In the genomic region with DNA sequence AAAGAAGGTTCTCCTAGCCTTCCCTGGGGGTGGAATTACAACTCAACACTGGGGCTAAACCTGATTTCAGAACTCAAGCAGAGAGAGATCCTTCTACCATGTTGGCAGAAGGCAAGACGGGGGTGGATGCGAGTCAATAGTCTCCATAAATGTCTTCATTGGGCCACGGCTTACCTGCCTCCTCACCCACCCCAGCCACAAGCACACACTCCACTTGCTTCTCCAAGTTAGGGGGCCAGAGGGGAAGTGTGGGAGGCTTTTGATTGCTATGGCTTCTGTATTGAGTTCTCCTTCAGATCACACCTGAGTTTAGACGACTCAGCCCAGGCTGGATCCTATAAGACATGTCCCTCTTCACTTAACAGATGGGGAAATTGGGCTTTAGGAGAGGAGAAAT, we compare ENCODE assay signal across 14 cellular contexts.
DNase-seq lines count a peak whose midpoint lies in the region; ATAC-seq, FAIRE-seq and TF ChIP-seq lines count a peak whose summit lies in the region.
"Had no signal": no experiment of that assay in that cellular context is flagged by ENCODE, and none has a peak within 500 bp of the region (broad histone marks: within the 10 kb centered on the region; RNA-seq: fewer than 3 reads in every experiment).

No MANE protein-coding gene starts in this region.

- H3K4me1 Mint-ChIP-seq in activated T-cell treated with anti-CD3 and anti-CD28 coated beads, Interleukin-2, amount 50 U/mL, for 72 hours (ENCODE audit: low read depth) = peaks cover 17% of the 10 kb centered on the region

- no peak for TF ChIP-seq RAD21 in HepG2 (CRISPR knock-in tag; IDR thresholded peaks at IDR 0.05)

- H3K36me3 ChIP-seq in Panc1 (ENCODE audit: control insufficient read depth, insufficient read depth, low read length) = no peaks in the 10 kb centered on the region
- no peaks in the 10 kb centered on the region for H3K36me3 ChIP-seq in HepG2 (replicated peaks in 1 of 2; ENCODE audit: control insufficient read depth in 1 of 2, insufficient read depth in 2 of 2, low read length in 2 of 2)
- no peaks in the 10 kb centered on the region for H3K36me3 ChIP-seq in osteoblast (ENCODE audit: insufficient read depth, low read length)
- H3K36me3 ChIP-seq: left lung, SJSA1, upper lobe of left lung had no signal

- peak overlapping the region; percentile 50; the same call in 1 of the 2 replicates for H3K9ac ChIP-seq in HepG2 (ENCODE audit: insufficient read depth, low read depth, low read length)

- H3K27me3 Mint-ChIP-seq in activated T-cell treated with anti-CD3 and anti-CD28 coated beads, Interleukin-2, amount 50 U/mL, for 72 hours (ENCODE audit: low read depth) = peaks cover 40% of the 10 kb centered on the region

- H3K4me3 ChIP-seq in Panc1 (ENCODE audit: low read depth in 2 of 2, low read length in 2 of 2) (peak overlapping the region in 1 of 2 experiments; percentile 51; a peak in 2 of 4 replicates), HepG2 (replicated peaks in 1 of 3; ENCODE audit: insufficient read depth in 1 of 3, low read depth in 2 of 3, low read length in 3 of 3) (peak overlapping the region in 1 of 3 experiments; percentile 73; a peak in 2 of 6 replicates), osteoblast (ENCODE audit: insufficient read depth, low read length) (no peak overlapping the region)
- H3K4me3 ChIP-seq: left lung, SJSA1 had no signal

- in situ Hi-C loops in Panc1 (cut with HindIII; ENCODE audit: low pct_unique_long_range_greater_than_20kb, low sequenced_read_pairs) = no loop called here
- in situ Hi-C loops in HepG2 (cut with HindIII; ENCODE audit: extremely low pct_ligation_motif_present, low pct_unique_long_range_greater_than_20kb) = no loop called here

- ATAC-seq in activated T-cell treated with anti-CD3 and anti-CD28 coated beads, Interleukin-2, amount 50 U/mL, for 72 hours (replicated peaks in 1 of 2) = no peak
- ATAC-seq in Panc1 (peak; percentile 33), HepG2 (no peak; the same call in 2 of the 3 replicates)

- H3K27me3 ChIP-seq in Panc1 (ENCODE audit: control insufficient read depth, insufficient read depth, low read length) (no peaks in the 10 kb centered on the region), HepG2 (ENCODE audit: control insufficient read depth in 1 of 2, insufficient read depth in 2 of 2, low read length in 2 of 2) (peaks cover 0 to 3% of the 10 kb centered on the region in 2 experiments; a peak in 1 of 5 replicates), osteoblast (ENCODE audit: insufficient read depth, low read length) (peaks cover 53% of the 10 kb centered on the region)
- H3K27me3 ChIP-seq: SJSA1 had no signal

- intact Hi-C loops in Panc1 (cut with micrococcal nuclease; ENCODE audit: unreplicated experiment) (loop anchor here (10.0 kb wide), 1 partner anchor 60 kb away; no protein-coding TSS in a partner anchor), HepG2 (cut with micrococcal nuclease; ENCODE audit: unreplicated experiment) (no loop called here)

- BruUV-seq in Panc1 (replicated peaks; lab: Mats Ljungman, UMichigan) (no TSS peak), HepG2 (replicated peaks; lab: Mats Ljungman, UMichigan) (no TSS peak)

- FAIRE-seq in HepG2 (lab: Jason Lieb, UNC) = no peak
- FAIRE-seq in urothelium cell line (lab: Jason Lieb, UNC) = peak; percentile 68

- H3K79me2 ChIP-seq in HepG2 (ENCODE audit: insufficient read depth, low read length) (no peaks in the 10 kb centered on the region), osteoblast (ENCODE audit: insufficient read depth, low read length) (no peaks in the 10 kb centered on the region)

- H4K20me1 ChIP-seq in HepG2 (ENCODE audit: insufficient read depth, low read length) = no peaks in the 10 kb centered on the region
- no peaks in the 10 kb centered on the region for H4K20me1 ChIP-seq in osteoblast (ENCODE audit: insufficient read depth, low read length)

- H3K4me1 ChIP-seq in Panc1 (ENCODE audit: control insufficient read depth, insufficient read depth, low read length) (peaks cover 12% of the 10 kb centered on the region), HepG2 (ENCODE audit: insufficient read depth, low read length) (peaks cover 32% of the 10 kb centered on the region), osteoblast (ENCODE audit: insufficient read depth, low read length) (peaks cover 15% of the 10 kb centered on the region)
- H3K4me1 ChIP-seq: SJSA1 had no signal

- no peak for TF ChIP-seq EP300 in HepG2 (IDR thresholded peaks at IDR 0.05; ENCODE audit: low read depth in 2 of 2, low read length in 2 of 2)
- no peak for TF ChIP-seq EP300 in HepG2 (CRISPR knock-in tag; IDR thresholded peaks at IDR 0.05; ENCODE audit: borderline replicate concordance)

- H3K9me3 Mint-ChIP-seq in activated T-cell treated with anti-CD3 and anti-CD28 coated beads, Interleukin-2, amount 50 U/mL, for 72 hours = no peaks in the 10 kb centered on the region

- no peaks in the 10 kb centered on the region for H3K36me3 Mint-ChIP-seq in activated T-cell treated with anti-CD3 and anti-CD28 coated beads, Interleukin-2, amount 50 U/mL, for 72 hours (ENCODE audit: insufficient read depth in 2 of 2)

- H3K27ac ChIP-seq in Panc1 (ENCODE audit: low read length) (peak overlapping the region; percentile 53), HepG2 (ENCODE audit: extremely low read length, insufficient read depth, low read length) (peak overlapping the region; percentile 75), osteoblast (ENCODE audit: low read depth, low read length) (no peak overlapping the region)
- H3K27ac ChIP-seq: left lung, SJSA1, skin epidermis, upper lobe of left lung had no signal

- H3K4me2 ChIP-seq in HepG2 (ENCODE audit: low read depth, low read length) (peak overlapping the region; percentile 85), osteoblast (ENCODE audit: insufficient read depth, low read length) (no peak overlapping the region)

- H3K27ac Mint-ChIP-seq in activated T-cell treated with anti-CD3 and anti-CD28 coated beads, Interleukin-2, amount 50 U/mL, for 72 hours = no peak overlapping the region

- no peak for DNase-seq in activated T-cell treated with anti-CD3 and anti-CD28 coated beads, Interleukin-2, amount 50 U/mL, for 72 hours
- no peak for DNase-seq in activated T-cell treated with anti-CD3 and anti-CD28 coated beads for 4 hours
- no peak for DNase-seq in Panc1 (ENCODE audit: low read depth, low spot score)
- no peak for DNase-seq in HepG2 (ENCODE audit: low spot score)
- DNase-seq in urothelium cell line (ENCODE audit: low spot score) = no peak
- DNase-seq in cerebellar nuclear complex (lab: John Stamatoyannopoulos, UW) = no peak
- no peak for DNase-seq in osteoblast (ENCODE audit: insufficient read length, low spot score, missing footprints)
- DNase-seq in NCI-H2227 treated with DMSO at 0.1 percent for 48 hours (lab: John Stamatoyannopoulos, UW) = no peak
- DNase-seq: Kasumi-1, left lung, NCI-H1436 had no signal

- H2AFZ ChIP-seq in HepG2 (ENCODE audit: low read length) = no peak overlapping the region
- no peak overlapping the region for H2AFZ ChIP-seq in osteoblast (ENCODE audit: low read length)

- TF ChIP-seq CTCF in Panc1 (IDR thresholded peaks at IDR 0.05) (no peak), HepG2 (CRISPR knock-in tag; IDR thresholded peaks at IDR 0.05) (no peak), osteoblast (IDR thresholded peaks at IDR 0.05; ENCODE audit: extremely low read depth, low read depth, low read length) (no peak)

- CTCF ChIA-PET in Panc1 (lab: Charles Lee) = interaction anchor here (0.6 to 1.0 kb wide), 2 partner anchors 15 to 1643 kb away, joined by 3 to 19 read pairs; no protein-coding TSS in a partner anchor
- CTCF ChIA-PET in HepG2 (lab: Yijun Ruan, JAX; ENCODE audit: low intra/inter-chr PET ratio, low total read pairs) = interaction anchor here (1.7 kb wide), 1 partner anchor 15 kb away, joined by 10 read pairs; no protein-coding TSS in a partner anchor

- H3K4me3 Mint-ChIP-seq in activated T-cell treated with anti-CD3 and anti-CD28 coated beads, Interleukin-2, amount 50 U/mL, for 72 hours = peak overlapping the region; percentile 40 to 44

- no peak for TF ChIP-seq POLR2A in HepG2 (IDR thresholded peaks at IDR 0.05; ENCODE audit: insufficient read depth in 1 of 2, low read depth in 2 of 2, low read length in 2 of 2)

- POLR2A ChIA-PET in Panc1 (lab: Charles Lee) = interaction anchor here (0.6 kb wide), 1 partner anchor 8 kb away, joined by 3 read pairs; no protein-coding TSS in a partner anchor
- POLR2A ChIA-PET in HepG2 (lab: Yijun Ruan, JAX) = interaction anchor here (0.6 to 1.5 kb wide), 5 partner anchors 12 to 69 kb away, joined by 3 to 8 read pairs (median 5); no protein-coding TSS in a partner anchor

- no peaks in the 10 kb centered on the region for H3K9me3 ChIP-seq in Panc1 (ENCODE audit: control insufficient read depth, insufficient read depth, low read depth, low read length)
- no peaks in the 10 kb centered on the region for H3K9me3 ChIP-seq in HepG2 (ENCODE audit: low read length)
- H3K9me3 ChIP-seq in osteoblast (ENCODE audit: low read depth, low read length) = no peaks in the 10 kb centered on the region
- H3K9me3 ChIP-seq: left lung, SJSA1, upper lobe of left lung had no signal

- 72% methylated on average over 3 of the region's 4 CpGs for WGBS in HepG2 (ENCODE audit: low lambda C conversion rate)

TF ChIP-seq in HepG2, 621 proteins besides CTCF, POLR2A, EP300 and RAD21 (continues in another document):
- TF ChIP-seq NR1H2 (CRISPR knock-in tag; IDR thresholded peaks at IDR 0.05; ENCODE audit: borderline replicate concordance, low read depth) = no peak
- TF ChIP-seq, protein P1, sequence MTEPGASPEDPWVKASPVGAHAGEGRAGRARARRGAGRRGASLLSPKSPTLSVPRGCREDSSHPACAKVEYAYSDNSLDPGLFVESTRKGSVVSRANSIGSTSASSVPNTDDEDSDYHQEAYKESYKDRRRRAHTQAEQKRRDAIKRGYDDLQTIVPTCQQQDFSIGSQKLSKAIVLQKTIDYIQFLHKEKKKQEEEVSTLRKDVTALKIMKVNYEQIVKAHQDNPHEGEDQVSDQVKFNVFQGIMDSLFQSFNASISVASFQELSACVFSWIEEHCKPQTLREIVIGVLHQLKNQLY (CRISPR knock-in tag; IDR thresholded peaks at IDR 0.05) = no peak
